8 cellular contexts compared by ENCODE assay signal in genomic region chr3:142889263-142890014, GRCh38. TPM values are rescaled to one million over a fixed set of nuclear protein-coding genes. Genes with fewer than 3 reads are reported as not detected.
DNase-seq lines count a peak whose midpoint lies in the region; ATAC-seq and TF ChIP-seq lines count a peak whose summit lies in the region.

No MANE protein-coding gene starts in this region.

- H3K36me3 ChIP-seq in SJSA1 = no peaks in the 10 kb centered on the region

- DNase-seq in SJSA1 (ENCODE audit: low read depth in 1 of 2, low spot score in 2 of 2) (no peak), foreskin fibroblast (no peak), retinal pigment epithelial cell (ENCODE audit: low read depth) (no peak), RPMI8226 (no peak)

- TF ChIP-seq CTCF in GM12875 (IDR thresholded peaks at IDR 0.05; ENCODE audit: borderline replicate concordance, insufficient read depth, low read depth, low read length) (no peak), foreskin fibroblast (IDR thresholded peaks at IDR 0.05; ENCODE audit: low read depth, low read length) (no peak), retinal pigment epithelial cell (conservative IDR thresholded peaks at IDR 0.05; ENCODE audit: low read depth, low read length) (no peak)

- H3K27me3 ChIP-seq in SJSA1 (replicated peaks) = peaks cover 38% of the 10 kb centered on the region

- H3K9me3 ChIP-seq in SJSA1 (replicated peaks) = no peaks in the 10 kb centered on the region

- no peak overlapping the region for H3K27ac ChIP-seq in SJSA1

- ATAC-seq in HG03521 (IDR thresholded peaks at IDR 0.05; ENCODE audit: unreplicated experiment) (no peak), GM21529 (IDR thresholded peaks at IDR 0.05; ENCODE audit: unreplicated experiment) (no peak), GM21381 (IDR thresholded peaks at IDR 0.05; ENCODE audit: unreplicated experiment) (no peak)

- H3K4me3 ChIP-seq in GM12875 (ENCODE audit: low read depth, low read length) (peak overlapping the region; percentile 34), SJSA1 (peak overlapping the region; percentile 30), foreskin fibroblast (ENCODE audit: low read depth in 1 of 2, low read length in 2 of 2) (peak overlapping the region; percentile 50 to 59), retinal pigment epithelial cell (ENCODE audit: low read length) (peak overlapping the region; percentile 60)

- peaks cover 9% of the 10 kb centered on the region for H3K4me1 ChIP-seq in SJSA1 (replicated peaks)

RNA-seq across cellular contexts. Expression of gene PCOLCE2, which starts 0.6 kb away (rescaled TPM):
- total RNA-seq in SJSA1 (2014; rRNA removed; shearing (Covaris generic)) = 0.26 TPM in 1 of 2 replicates, not detected in the other
